8 cellular contexts compared by ENCODE assay signal in genomic region chr1:149285645-149286044, GRCh38.
DNase-seq lines count a peak whose midpoint lies in the region; ATAC-seq and TF ChIP-seq lines count a peak whose summit lies in the region.
"Not testable (repeated sequence)": the region's sequence is repeated elsewhere in the genome, so short reads cannot be mapped to it uniquely, and the experiment has no call there.

No MANE protein-coding gene starts in this region.

- not testable (repeated sequence) for H3K9me3 ChIP-seq in upper lobe of left lung

- not testable (repeated sequence) for TF ChIP-seq EP300 in upper lobe of left lung (IDR thresholded peaks at IDR 0.05)

- intact Hi-C loops in MCF 10A (cut with micrococcal nuclease); cardiac septum (cut with DNase I): not testable (repeated sequence)

- CTCF ChIA-PET in MCF 10A (lab: Yijun Ruan, JAX): not testable (repeated sequence)

- TF ChIP-seq POLR2A in upper lobe of left lung (IDR thresholded peaks at IDR 0.05): not testable (repeated sequence)

- H3K9me3 Mint-ChIP-seq in activated T-cell treated with anti-CD3 and anti-CD28 coated beads, Interleukin-2, amount 50 U/mL, for 4 hours; MCF 10A (ENCODE audit: unreplicated experiment); nephron: not testable (repeated sequence)

- H3K4me3 ChIP-seq in upper lobe of left lung: peak overlapping the region in 2 of 4 donors; percentile 13 to 28

- not testable (repeated sequence) for H3K27ac Mint-ChIP-seq in MCF 10A (ENCODE audit: low read depth, unreplicated experiment); nephron

- ATAC-seq in GM18868 (IDR thresholded peaks at IDR 0.05; ENCODE audit: unreplicated experiment) (peak; percentile 77), upper lobe of left lung (ENCODE audit: low FRiP score in 2 of 2) (peak; percentile 86 to 95)
- ATAC-seq in activated T-cell treated with anti-CD3 and anti-CD28 coated beads, Interleukin-2, amount 50 U/mL, for 4 hours: peak; percentile 89 to 96

- H3K27ac ChIP-seq in upper lobe of left lung: not testable (repeated sequence)

- H3K36me3 Mint-ChIP-seq in activated T-cell treated with anti-CD3 and anti-CD28 coated beads, Interleukin-2, amount 50 U/mL, for 4 hours (ENCODE audit: insufficient read depth); MCF 10A (ENCODE audit: insufficient read depth, unreplicated experiment); nephron (ENCODE audit: low read depth): not testable (repeated sequence)

- no CpG with 5 or more reads among the region's 39 CpGs for WGBS in upper lobe of left lung, 2 donors

- H3K4me3 Mint-ChIP-seq in activated T-cell treated with anti-CD3 and anti-CD28 coated beads, Interleukin-2, amount 50 U/mL, for 4 hours: peak overlapping the region; percentile 72
- H3K4me3 Mint-ChIP-seq in MCF 10A (ENCODE audit: unreplicated experiment) (peak overlapping the region; percentile 74), nephron (peak overlapping the region; percentile 91)

- not testable (repeated sequence) for H3K4me1 Mint-ChIP-seq in activated T-cell treated with anti-CD3 and anti-CD28 coated beads, Interleukin-2, amount 50 U/mL, for 4 hours (ENCODE audit: low read depth); MCF 10A (ENCODE audit: insufficient read depth, unreplicated experiment); nephron

- DNase-seq in T-helper 22 cell (ENCODE audit: low read depth) (peak; percentile 15), cardiac septum (ENCODE audit: low spot score) (peak; percentile 85), upper lobe of left lung (peak in 1 of 2 donors; percentile 21)
- not testable (repeated sequence) for DNase-seq in activated T-cell treated with anti-CD3 and anti-CD28 coated beads, Interleukin-2, amount 50 U/mL, for 4 hours; MCF 10A (ENCODE audit: unreplicated experiment)
- peak; percentile 16 to 33 for DNase-seq in stimulated activated CD4-positive, alpha-beta T cell treated with anti-CD3 and anti-CD28 coated beads, Interleukin-2, amount 100 ng/mL, for 24 hours

- H3K4me1 ChIP-seq in upper lobe of left lung: not testable (repeated sequence)

- H3K27me3 Mint-ChIP-seq in activated T-cell treated with anti-CD3 and anti-CD28 coated beads, Interleukin-2, amount 50 U/mL, for 4 hours (ENCODE audit: low read depth); MCF 10A (ENCODE audit: insufficient read depth, unreplicated experiment); nephron (ENCODE audit: low read depth): not testable (repeated sequence)

- not testable (repeated sequence) for TF ChIP-seq CTCF in MCF 10A (IDR thresholded peaks at IDR 0.05; ENCODE audit: unreplicated experiment); nephron (IDR thresholded peaks at IDR 0.05; ENCODE audit: unreplicated experiment in 3 of 3); upper lobe of left lung (IDR thresholded peaks at IDR 0.05)

- H3K27me3 ChIP-seq in upper lobe of left lung: not testable (repeated sequence)

- H3K36me3 ChIP-seq in upper lobe of left lung: not testable (repeated sequence)

- POLR2A ChIA-PET in MCF 10A (lab: Yijun Ruan, JAX): not testable (repeated sequence)

- not testable (repeated sequence) for BruUV-seq in MCF 10A (replicated peaks; lab: Mats Ljungman, UMichigan)
